23 cellular contexts compared by ENCODE assay signal in genomic region chr16:57791156-57791902, GRCh38. TPM values are rescaled to one million over a fixed set of nuclear protein-coding genes. Genes with fewer than 3 reads are reported as not detected.
DNase-seq lines count a peak whose midpoint lies in the region; ATAC-seq and TF ChIP-seq lines count a peak whose summit lies in the region.
"Had no signal": no experiment of that assay in that cellular context is flagged by ENCODE, and none has a peak within 500 bp of the region (broad histone marks: within the 10 kb centered on the region; RNA-seq: fewer than 3 reads in every experiment).

No MANE protein-coding gene starts in this region.

- H3K36me3 ChIP-seq in HCT116 (ENCODE audit: control insufficient read depth in 1 of 2, insufficient read depth in 2 of 2, low read length in 2 of 2) (peaks cover 2 to 5% of the 10 kb centered on the region in 2 experiments; a peak in 3 of 4 replicates), right atrium auricular region (peaks cover 29% of the 10 kb centered on the region), gastrocnemius medialis (no peaks in the 10 kb centered on the region)
- H3K36me3 ChIP-seq: transverse colon had no signal

- H3K27me3 ChIP-seq in HCT116 (ENCODE audit: insufficient read depth, low read length) (no peaks in the 10 kb centered on the region), right atrium auricular region (no peaks in the 10 kb centered on the region), gastrocnemius medialis (no peaks in the 10 kb centered on the region)
- H3K27me3 ChIP-seq: transverse colon had no signal

- in situ Hi-C loops in gastrocnemius medialis (cut with MboI; ENCODE audit: low sequenced_read_pairs in 4 of 4): no loop called here

- H3K9me3 ChIP-seq in HCT116 (ENCODE audit: control insufficient read depth in 1 of 2, insufficient read depth in 1 of 2, low read depth in 1 of 2, low read length in 2 of 2) (no peaks in the 10 kb centered on the region), right atrium auricular region (no peaks in the 10 kb centered on the region), gastrocnemius medialis (no peaks in the 10 kb centered on the region)
- H3K9me3 ChIP-seq: transverse colon had no signal

- H4K20me1 ChIP-seq in HCT116 (ENCODE audit: insufficient read depth): no peaks in the 10 kb centered on the region

- H3K9ac ChIP-seq in HCT116 (ENCODE audit: low read length): no peak overlapping the region

- no peak for TF ChIP-seq RAD21 in HCT116 (IDR thresholded peaks at IDR 0.05; ENCODE audit: low read depth)

- peaks cover 10 to 11% of the 10 kb centered on the region in 2 experiments; a peak in 3 of 4 replicates for H3K4me1 ChIP-seq in HCT116 (ENCODE audit: control insufficient read depth in 1 of 2, insufficient read depth in 2 of 2, low read length in 2 of 2)
- peaks cover 0 to 48% of the 10 kb centered on the region in 2 donors for H3K4me1 ChIP-seq in right atrium auricular region
- peaks cover 37 to 38% of the 10 kb centered on the region in 2 donors for H3K4me1 ChIP-seq in gastrocnemius medialis

- BruUV-seq in HCT116 (replicated peaks; lab: Mats Ljungman, UMichigan): TSS peak; percentile 3

- no peak for ATAC-seq in HCT116
- peak; percentile 74 to 89 for ATAC-seq in gastrocnemius medialis
- ATAC-seq in HG03378 (IDR thresholded peaks at IDR 0.05; ENCODE audit: unreplicated experiment): no peak
- ATAC-seq: T-cell had no signal

- H3K27ac ChIP-seq in HCT116 (ENCODE audit: low read depth, low read length) (no peak overlapping the region), right atrium auricular region (peak overlapping the region; percentile 41 to 56), gastrocnemius medialis (peak overlapping the region; percentile 76 to 85 (median 82))
- H3K27ac ChIP-seq: HL-60, transverse colon had no signal

- intact Hi-C loops in HCT116 (cut with micrococcal nuclease) (no loop called here), gastrocnemius medialis (cut with DNase I; ENCODE audit: low total_unique reads) (loop anchor here (2.0 to 5.0 kb wide), 2 partner anchors 35 to 236 kb away; partner anchors contain the start of gene MMP15)

- TF ChIP-seq POLR2A in HCT116 (IDR thresholded peaks at IDR 0.05; ENCODE audit: borderline replicate concordance, extremely low read depth, insufficient read depth, insufficient read length): no peak
- TF ChIP-seq POLR2A in gastrocnemius medialis (IDR thresholded peaks at IDR 0.05): no peak

- no peak overlapping the region for H3K4me2 ChIP-seq in HCT116 (ENCODE audit: low read length)

- H3K4me3 ChIP-seq in HCT116 (replicated peaks in 1 of 2; ENCODE audit: low read depth in 1 of 2, low read length in 2 of 2) (no peak overlapping the region), right atrium auricular region (no peak overlapping the region), gastrocnemius medialis (peak overlapping the region; percentile 10 to 37 (median 28))
- H3K4me3 ChIP-seq: transverse colon had no signal

- H3K79me2 ChIP-seq in HCT116 (ENCODE audit: insufficient read depth, low read length): no peaks in the 10 kb centered on the region

- RAD21 ChIA-PET in HCT116 (lab: Charles Lee; ENCODE audit: low non-redundant PET in 1 of 2, low total read pairs in 2 of 2, uncharacterized antibody in 2 of 2, unreplicated experiment in 2 of 2): no interaction called here

- POLR2A ChIA-PET in HCT116 (lab: Charles Lee): interaction anchor here (0.6 kb wide), 1 partner anchor 271 kb away, joined by 3 read pairs; no protein-coding TSS in a partner anchor

- DNase-seq in HCT116 (ENCODE audit: low read depth, low spot score) (no peak), RPMI7951 (ENCODE audit: low read depth) (peak; percentile 84), right atrium auricular region (ENCODE audit: low spot score) (no peak), gastrocnemius medialis (peak; percentile 75 to 89), GM19240 (ENCODE audit: insufficient read length, low spot score) (no peak), COLO829 (ENCODE audit: low spot score) (no peak)
- no peak for DNase-seq in activated CD8-positive, alpha-beta memory T cell treated with anti-CD3 and anti-CD28 coated beads, Interleukin-2, amount 50 U/mL, for 4 hours
- DNase-seq: activated CD4-positive, alpha-beta T cell treated with anti-CD3 and anti-CD28 coated beads, Interleukin-2, amount 50 U/mL, for 1 hour; activated T-cell treated with anti-CD3 and anti-CD28 coated beads for 4 hours; anterior cingulate cortex; CD8-positive, alpha-beta memory T cell; hippocampal formation; KBM-7; midbrain; NCI-H1436 treated with DMSO at 0.1 percent for 48 hours; NCI-H345; NK-92 treated with Interleukin-12 subunit alpha and Interleukin-12 subunit beta, amount 100 ng/mL, for 24 hours; stimulated activated CD4-positive, alpha-beta T cell treated with anti-CD3 and anti-CD28 coated beads, Interleukin-15, amount 100 ng/mL, for 24 hours; stimulated activated naive CD4-positive, alpha-beta T cell; T-cell; transverse colon had no signal

- no peak overlapping the region for H2AFZ ChIP-seq in HCT116 (ENCODE audit: low read depth, low read length, poor library complexity, severe bottlenecking)

- TF ChIP-seq CTCF in HCT116 (IDR thresholded peaks at IDR 0.05 in 2 of 3, conservative IDR thresholded peaks at IDR 0.05 in 1 of 3; ENCODE audit: borderline replicate concordance in 1 of 3, insufficient read depth in 1 of 3, low read depth in 2 of 3, low read length in 2 of 3): no peak
- TF ChIP-seq CTCF in right atrium auricular region (IDR thresholded peaks at IDR 0.05): no peak
- TF ChIP-seq CTCF in gastrocnemius medialis (IDR thresholded peaks at IDR 0.05 in 4 of 5, conservative IDR thresholded peaks at IDR 0.05 in 1 of 5): no peak

- H3K9me2 ChIP-seq in HCT116 (ENCODE audit: insufficient read depth): no peaks in the 10 kb centered on the region

- CTCF ChIA-PET in HCT116 (lab: Charles Lee): no interaction called here

TF ChIP-seq in HCT116, 20 proteins besides CTCF, POLR2A, EP300 and RAD21 (continues in another document):
- TF ChIP-seq ZFX (IDR thresholded peaks at IDR 0.05): no peak
- TF ChIP-seq ZBTB33 (IDR thresholded peaks at IDR 0.05; ENCODE audit: extremely low read depth, insufficient replicate concordance, low read length): no peak
- no peak for TF ChIP-seq EGR1 (IDR thresholded peaks at IDR 0.05; ENCODE audit: low read depth)
- TF ChIP-seq EZH2 (IDR thresholded peaks at IDR 0.05): no peak
- no peak for TF ChIP-seq JUND (IDR thresholded peaks at IDR 0.05)
- TF ChIP-seq CBX3 (IDR thresholded peaks at IDR 0.05; ENCODE audit: low read depth): no peak
- TF ChIP-seq CEBPB (IDR thresholded peaks at IDR 0.05; ENCODE audit: low read depth): no peak
- TF ChIP-seq ELF1 (IDR thresholded peaks at IDR 0.05; ENCODE audit: borderline replicate concordance, low read depth): no peak
- no peak for TF ChIP-seq SIN3A (IDR thresholded peaks at IDR 0.05; ENCODE audit: low read depth)
- TF ChIP-seq SRF (IDR thresholded peaks at IDR 0.05; ENCODE audit: low read depth): no peak
- TF ChIP-seq TCF7L2 (IDR thresholded peaks at IDR 0.05; ENCODE audit: borderline replicate concordance, extremely low read depth, insufficient read depth, insufficient read length): no peak
- no peak for TF ChIP-seq YY1 (IDR thresholded peaks at IDR 0.05; ENCODE audit: extremely low read depth, insufficient replicate concordance, low read depth, low read length)
- TF ChIP-seq SP1 (IDR thresholded peaks at IDR 0.05; ENCODE audit: low read depth): no peak

RNA-seq across cellular contexts. Expression of gene KIFC3, which starts 11.0 kb away (rescaled TPM):
- total RNA-seq in HCT116 (2021; ENCODE audit: unreplicated experiment) (31.9 TPM), right atrium auricular region (10 to 100 TPM; 40.6 to 59.5 TPM), gastrocnemius medialis (10 to 100 TPM in 1 of 4 donors, 1 to 10 TPM in 3; 2.1 to 12.0 (median 3.2) TPM)
- polyA plus RNA-seq in HCT116 (2012): 28.9 and 41.1 TPM in 2 replicates
- 49.3 and 58.5 TPM in 2 replicates for total RNA-seq in RPMI7951 (2014; rRNA removed; shearing (Covaris generic))

RNA-seq across cellular contexts. Expression of gene KATNB1, which starts 55.8 kb away (rescaled TPM):
- 32.2 TPM for total RNA-seq in HCT116 (2021; ENCODE audit: unreplicated experiment)
- 31.0 and 31.3 TPM in 2 replicates for polyA plus RNA-seq in HCT116 (2012)
- 17.7 and 19.8 TPM in 2 replicates for total RNA-seq in RPMI7951 (2014; rRNA removed; shearing (Covaris generic))
- total RNA-seq in right atrium auricular region: 10 to 100 TPM; 11.7 TPM
- 10 to 100 TPM; 10.7 to 18.0 (median 14.2) TPM for total RNA-seq in gastrocnemius medialis

Comparison
In these comparisons a context has a peak if more than half of its experiments do, and no peak if none do; other contexts are left out.
1. ATAC-seq: peak in gastrocnemius medialis (2 of 2); none in HCT116 (single experiment) and HG03378 (single experiment).
2. DNase-seq: peak in RPMI7951 (single experiment) and gastrocnemius medialis (2 of 2); none in HCT116 (single experiment), right atrium auricular region (single experiment), GM19240 (single experiment), activated CD8-positive, alpha-beta memory T cell treated with anti-CD3 and anti-CD28 coated beads, Interleukin-2, amount 50 U/mL, for 4 hours (single experiment) and COLO829 (single experiment).
3. H3K4me3 ChIP-seq: peak in gastrocnemius medialis (4 of 4); none in HCT116 (0 of 2) and right atrium auricular region (0 of 2).